ENCODE assay signal across 20 cellular contexts in the genomic region with DNA sequence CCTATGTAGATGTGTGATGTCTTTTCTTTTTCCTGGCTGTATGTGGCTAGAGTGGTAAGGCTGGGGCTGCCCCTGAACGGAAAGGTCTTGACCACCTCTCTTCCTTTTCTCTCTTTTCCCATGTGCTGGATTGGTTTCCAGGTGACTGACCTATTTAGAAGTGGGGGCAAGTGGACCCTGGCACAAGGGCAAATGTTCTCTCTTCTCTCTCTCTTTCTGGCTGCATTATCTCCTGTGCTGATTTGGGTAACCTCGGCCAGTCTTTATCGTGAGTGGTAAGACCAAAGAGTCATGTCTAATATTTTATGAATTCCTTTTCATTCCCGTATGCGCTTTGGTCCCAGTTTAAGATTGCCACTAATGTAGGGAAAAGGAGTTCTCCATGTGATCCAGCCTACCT. TPM values are rescaled to one million over a fixed set of nuclear protein-coding genes. Genes with fewer than 3 reads are reported as not detected.
DNase-seq lines count a peak whose midpoint lies in the region; ATAC-seq and TF ChIP-seq lines count a peak whose summit lies in the region.
"Had no signal": no experiment of that assay in that cellular context is flagged by ENCODE, and none has a peak within 500 bp of the region (broad histone marks: within the 10 kb centered on the region; RNA-seq: fewer than 3 reads in every experiment).

No MANE protein-coding gene starts in this region.

- H4K20me1 ChIP-seq in hepatocyte (ENCODE audit: insufficient read depth, poor library complexity, severe bottlenecking), result peaks cover 22% of the 10 kb centered on the region

- H3K27ac ChIP-seq in breast epithelium, result peak overlapping the region; percentile 64 to 79
- peak overlapping the region; percentile 87 for H3K27ac ChIP-seq in hepatocyte
- H3K27ac ChIP-seq: 22Rv1, GM23248, RWPE1 had no signal

- BruUV-seq in MCF 10A (replicated peaks; lab: Mats Ljungman, UMichigan), result no TSS peak
- no TSS peak for BruUV-seq in Calu3 (replicated peaks; lab: Mats Ljungman, UMichigan)

- H3K9me3 ChIP-seq in breast epithelium (no peaks in the 10 kb centered on the region), hepatocyte (ENCODE audit: low read depth) (no peaks in the 10 kb centered on the region)
- H3K9me3 ChIP-seq: MG63 had no signal

- no peak overlapping the region for H2AFZ ChIP-seq in hepatocyte
- H2AFZ ChIP-seq: GM23248 had no signal

- H3K4me1 Mint-ChIP-seq in MCF 10A (ENCODE audit: insufficient read depth, unreplicated experiment), result peaks cover 38% of the 10 kb centered on the region
- peaks cover 54% of the 10 kb centered on the region for H3K4me1 Mint-ChIP-seq in Calu3 (ENCODE audit: low read depth, unreplicated experiment)
- H3K4me1 Mint-ChIP-seq in stimulated activated effector memory CD8-positive, alpha-beta T cell treated with anti-CD3 and anti-CD28 coated beads, Interleukin-12 subunit alpha, Interleukin-12 subunit beta, amount 100 ng/mL, for 72 hours, result peaks cover 42% of the 10 kb centered on the region

- ATAC-seq in stimulated activated effector memory CD8-positive, alpha-beta T cell treated with anti-CD3 and anti-CD28 coated beads, Interleukin-12 subunit alpha, Interleukin-12 subunit beta, amount 100 ng/mL, for 72 hours, result no peak
- ATAC-seq: CD8-positive, alpha-beta T cell had no signal

- POLR2A ChIA-PET in MCF 10A (lab: Yijun Ruan, JAX), result interaction anchor here (0.5 kb wide), 1 partner anchor 185 kb away, joined by 3 read pairs; no protein-coding TSS in a partner anchor

- no peaks in the 10 kb centered on the region for H3K27me3 Mint-ChIP-seq in MCF 10A (ENCODE audit: insufficient read depth, unreplicated experiment)
- no peaks in the 10 kb centered on the region for H3K27me3 Mint-ChIP-seq in Calu3 (ENCODE audit: unreplicated experiment)

- H3K36me3 Mint-ChIP-seq in MCF 10A (ENCODE audit: insufficient read depth, unreplicated experiment), result peaks cover 57% of the 10 kb centered on the region
- H3K36me3 Mint-ChIP-seq in Calu3 (ENCODE audit: insufficient read depth, unreplicated experiment), result peaks cover 44% of the 10 kb centered on the region
- peaks cover 50% of the 10 kb centered on the region for H3K36me3 Mint-ChIP-seq in stimulated activated effector memory CD8-positive, alpha-beta T cell treated with anti-CD3 and anti-CD28 coated beads, Interleukin-12 subunit alpha, Interleukin-12 subunit beta, amount 100 ng/mL, for 72 hours

- no peak overlapping the region for H3K4me2 ChIP-seq in hepatocyte

- peaks cover 84% of the 10 kb centered on the region for H3K79me2 ChIP-seq in hepatocyte

- H3K27me3 ChIP-seq in breast epithelium (no peaks in the 10 kb centered on the region), hepatocyte (no peaks in the 10 kb centered on the region)
- H3K27me3 ChIP-seq: MG63 had no signal

- H3K27ac Mint-ChIP-seq in MCF 10A (ENCODE audit: low read depth, unreplicated experiment) (no peak overlapping the region), Calu3 (ENCODE audit: unreplicated experiment) (peak overlapping the region; percentile 86)
- H3K27ac Mint-ChIP-seq in stimulated activated effector memory CD8-positive, alpha-beta T cell treated with anti-CD3 and anti-CD28 coated beads, Interleukin-12 subunit alpha, Interleukin-12 subunit beta, amount 100 ng/mL, for 72 hours, result peak overlapping the region; percentile 6
- H3K27ac Mint-ChIP-seq: CD8-positive, alpha-beta T cell; H9 had no signal

- H3K9me3 Mint-ChIP-seq in MCF 10A (ENCODE audit: unreplicated experiment), result no peaks in the 10 kb centered on the region
- no peaks in the 10 kb centered on the region for H3K9me3 Mint-ChIP-seq in Calu3 (ENCODE audit: low read depth, unreplicated experiment)
- H3K9me3 Mint-ChIP-seq in stimulated activated effector memory CD8-positive, alpha-beta T cell treated with anti-CD3 and anti-CD28 coated beads, Interleukin-12 subunit alpha, Interleukin-12 subunit beta, amount 100 ng/mL, for 72 hours, result no peaks in the 10 kb centered on the region
- H3K9me3 Mint-ChIP-seq: CD8-positive, alpha-beta T cell; H9 had no signal

- no peaks in the 10 kb centered on the region for H3K9me2 ChIP-seq in hepatocyte (replicated peaks; ENCODE audit: insufficient read depth)

- H3K4me1 ChIP-seq in breast epithelium (peaks cover 0 to 22% of the 10 kb centered on the region in 2 donors), hepatocyte (ENCODE audit: insufficient read depth) (peaks cover 53% of the 10 kb centered on the region)

- CTCF ChIA-PET in MCF 10A (lab: Yijun Ruan, JAX) (interaction anchor here (0.6 kb wide), 2 partner anchors 187 to 380 kb away, joined by 3 to 4 read pairs; no protein-coding TSS in a partner anchor), Calu3 (lab: Charles Lee) (no interaction called here)

- H3K4me3 ChIP-seq in breast epithelium, result no peak overlapping the region
- H3K4me3 ChIP-seq in hepatocyte, result no peak overlapping the region
- H3K4me3 ChIP-seq: GM23248, MG63 had no signal

- no peak for TF ChIP-seq POLR2A in breast epithelium (IDR thresholded peaks at IDR 0.05)

- intact Hi-C loops in breast epithelium (cut with DNase I; ENCODE audit: low total_unique reads), result no loop called here
- intact Hi-C loops in MCF 10A (cut with micrococcal nuclease), result no loop called here
- intact Hi-C loops in Calu3 (cut with micrococcal nuclease; ENCODE audit: unreplicated experiment), result no loop called here

- H3K36me3 ChIP-seq in breast epithelium, result no peaks in the 10 kb centered on the region
- H3K36me3 ChIP-seq in hepatocyte (replicated peaks; ENCODE audit: insufficient read depth, low read depth), result no peaks in the 10 kb centered on the region

- DNase-seq in breast epithelium (ENCODE audit: low spot score in 2 of 2) (no peak), MCF 10A (ENCODE audit: unreplicated experiment) (no peak), Calu3 (no peak), hepatocyte (ENCODE audit: low spot score) (no peak), NCI-H524 treated with DMSO at 0.1 percent for 48 hours (lab: John Stamatoyannopoulos, UW) (no peak), GM19238 (ENCODE audit: insufficient read length, low spot score) (no peak), NCI-H2029 (lab: John Stamatoyannopoulos, UW) (no peak)
- DNase-seq in stimulated activated effector memory CD8-positive, alpha-beta T cell treated with anti-CD3 and anti-CD28 coated beads, Interleukin-12 subunit alpha, Interleukin-12 subunit beta, amount 100 ng/mL, for 72 hours (ENCODE audit: low spot score in 2 of 2), result peak in 1 of 2 donors; percentile 12
- DNase-seq: C1 segment of cervical spinal cord; CD8-positive, alpha-beta T cell; GM23248; H9; Kasumi-1; MG63; NCI-H1417 treated with DMSO at 0.1 percent for 48 hours; NCI-H187 treated with DMSO at 0.1 percent for 48 hours; NCI-H510A; NCI-H748 treated with DMSO at 0.1 percent for 48 hours had no signal

- WGBS in hepatocyte (ENCODE audit: low lambda C conversion rate, missing lambda C conversion rate), result 87% methylated on average over 5 of the region's 5 CpGs

- TF ChIP-seq CTCF in breast epithelium (IDR thresholded peaks at IDR 0.05), result no peak
- no peak for TF ChIP-seq CTCF in MCF 10A (IDR thresholded peaks at IDR 0.05; ENCODE audit: unreplicated experiment)
- no peak for TF ChIP-seq CTCF in Calu3 (IDR thresholded peaks at IDR 0.05; ENCODE audit: unreplicated experiment)
- no peak for TF ChIP-seq CTCF in hepatocyte (IDR thresholded peaks at IDR 0.05; ENCODE audit: poor library complexity)

- H3K4me3 Mint-ChIP-seq in MCF 10A (ENCODE audit: unreplicated experiment), result no peak overlapping the region
- no peak overlapping the region for H3K4me3 Mint-ChIP-seq in Calu3 (ENCODE audit: low read depth, unreplicated experiment)
- no peak overlapping the region for H3K4me3 Mint-ChIP-seq in stimulated activated effector memory CD8-positive, alpha-beta T cell treated with anti-CD3 and anti-CD28 coated beads, Interleukin-12 subunit alpha, Interleukin-12 subunit beta, amount 100 ng/mL, for 72 hours
- H3K4me3 Mint-ChIP-seq: CD8-positive, alpha-beta T cell; H9 had no signal

RNA-seq across cellular contexts. Expression of a gene that starts 16.2 kb away (rescaled TPM):
- total RNA-seq in breast epithelium (100 to 1,000 TPM in 1 of 3 donors, 10 to 100 TPM in 2; 78.3 to 113 (median 97.8) TPM), MCF 10A (2022) (123 and 141 TPM in 2 replicates), Calu3 (2022) (130 and 147 TPM in 2 replicates), hepatocyte (63.9 and 80.4 TPM in 2 replicates)
- 13.5 and 17.6 TPM in 2 replicates for polyA plus RNA-seq in hepatocyte

RNA-seq across cellular contexts. Expression of a gene that starts 16.5 kb away (rescaled TPM):
- total RNA-seq in breast epithelium (10 to 100 TPM; 17.4 to 40.0 (median 24.6) TPM), MCF 10A (2022) (30.9 and 32.3 TPM in 2 replicates), Calu3 (2022) (31.8 and 35.0 TPM in 2 replicates), hepatocyte (12.8 and 16.9 TPM in 2 replicates)
- 58.8 and 60.2 TPM in 2 replicates for polyA plus RNA-seq in hepatocyte
